ENCODE assay signal across 31 cellular contexts in genomic region chr21:34082769-34083168, GRCh38. TPM values are rescaled to one million over a fixed set of nuclear protein-coding genes. Genes with fewer than 3 reads are reported as not detected.
DNase-seq lines count a peak whose midpoint lies in the region; ATAC-seq, FAIRE-seq and TF ChIP-seq lines count a peak whose summit lies in the region.
"Had no signal": no experiment of that assay in that cellular context is flagged by ENCODE, and none has a peak within 500 bp of the region (broad histone marks: within the 10 kb centered on the region; RNA-seq: fewer than 3 reads in every experiment).

No MANE protein-coding gene starts in this region.

- peaks cover 15% of the 10 kb centered on the region; the same call in 1 of the 2 replicates for H3F3A ChIP-seq in Loucy (ENCODE audit: low read depth)

- no peaks in the 10 kb centered on the region for H3K9me3 ChIP-seq in Loucy (ENCODE audit: insufficient read depth, low read depth, low read length)
- no peaks in the 10 kb centered on the region for H3K9me3 ChIP-seq in GM12878 (replicated peaks; ENCODE audit: control insufficient read depth, insufficient read depth, low read length)
- H3K9me3 ChIP-seq: esophagus squamous epithelium, heart right ventricle, right atrium auricular region, spleen, upper lobe of right lung had no signal

- BruUV-seq in GM12878 (replicated peaks; lab: Mats Ljungman, UMichigan) = no TSS peak

- H3K27me3 Mint-ChIP-seq in activated naive CD8-positive, alpha-beta T cell = no peaks in the 10 kb centered on the region
- no peaks in the 10 kb centered on the region for H3K27me3 Mint-ChIP-seq in activated naive CD8-positive, alpha-beta T cell treated with anti-CD3 and anti-CD28 coated beads, Interleukin-2, amount 50 U/mL, for 24 hours
- H3K27me3 Mint-ChIP-seq: central memory CD8-positive, alpha-beta T cell had no signal

- peak overlapping the region; percentile 42 for H3K4me3 Mint-ChIP-seq in activated naive CD8-positive, alpha-beta T cell
- no peak overlapping the region for H3K4me3 Mint-ChIP-seq in activated naive CD8-positive, alpha-beta T cell treated with anti-CD3 and anti-CD28 coated beads, Interleukin-2, amount 50 U/mL, for 24 hours
- H3K4me3 Mint-ChIP-seq: central memory CD8-positive, alpha-beta T cell; HFFc6 had no signal

- peaks cover 90% of the 10 kb centered on the region for H3K4me1 ChIP-seq in Loucy (ENCODE audit: insufficient read depth, low read length, poor library complexity, severe bottlenecking)
- H3K4me1 ChIP-seq in GM12878 (ENCODE audit: control insufficient read depth, insufficient read depth, low read length) = peaks cover 22% of the 10 kb centered on the region

- H3K9ac ChIP-seq in Loucy (ENCODE audit: low read depth, low read length, poor library complexity, severe bottlenecking) (peak overlapping the region; percentile 95), GM12878 (ENCODE audit: control insufficient read depth, insufficient read depth, low read length) (no peak overlapping the region)
- H3K9ac ChIP-seq: GM23248 had no signal

- ATAC-seq in activated naive CD8-positive, alpha-beta T cell treated with anti-CD3 and anti-CD28 coated beads, Interleukin-2, amount 50 U/mL, for 24 hours = no peak
- peak; percentile 16; the same call in 1 of the 3 replicates for ATAC-seq in GM12878
- ATAC-seq in GM19455 (IDR thresholded peaks at IDR 0.05; ENCODE audit: unreplicated experiment) = no peak
- no peak for ATAC-seq in sciatic nerve
- ATAC-seq: heart right ventricle, PC-3, upper lobe of right lung had no signal

- H3K79me2 ChIP-seq in Loucy (ENCODE audit: insufficient read depth, low read length) = peaks cover 96% of the 10 kb centered on the region
- peaks cover 91% of the 10 kb centered on the region for H3K79me2 ChIP-seq in GM12878 (ENCODE audit: control insufficient read depth, insufficient read depth, low read length)

- SMC1A ChIA-PET in GM12878 (lab: Charles Lee; ENCODE audit: uncharacterized antibody, unreplicated experiment) = interaction anchor here (1.1 to 2.2 kb wide), 4 partner anchors 10 to 168 kb away, joined by 3 to 11 read pairs (median 6); no protein-coding TSS in a partner anchor

- RAD21 ChIA-PET in GM12878 (lab: Charles Lee; ENCODE audit: unreplicated experiment) = interaction anchor here (1.1 to 2.4 kb wide), 2 partner anchors 60 to 105 kb away, joined by 3 to 8 read pairs; no protein-coding TSS in a partner anchor

- 92% methylated on average over 4 of the region's 4 CpGs for WGBS in GM12878 (ENCODE audit: insufficient coverage, insufficient replicate concordance, low lambda C conversion rate, missing lambda C conversion rate)

- H3K9me2 ChIP-seq in Loucy (replicated peaks; ENCODE audit: low read depth, low read length) = no peaks in the 10 kb centered on the region

- intact Hi-C loops in GM12878 (cut with micrococcal nuclease; ENCODE audit: unreplicated experiment) = no loop called here
- intact Hi-C loops in sciatic nerve (cut with DNase I) = no loop called here

- DNase-seq in activated naive CD8-positive, alpha-beta T cell treated with anti-CD3 and anti-CD28 coated beads, Interleukin-2, amount 50 U/mL, for 24 hours = no peak
- DNase-seq in GM12878 (ENCODE audit: low read depth, low spot score) (no peak), NCI-H2227 (lab: John Stamatoyannopoulos, UW; ENCODE audit: unreplicated experiment) (no peak), sciatic nerve (ENCODE audit: low spot score) (no peak)
- DNase-seq: activated CD4-positive, CD25-positive, alpha-beta regulatory T cell; C1 segment of cervical spinal cord; dermis blood vessel endothelial cell; esophagus squamous epithelium; foreskin melanocyte; GM23248; heart right ventricle; HFFc6; KG1; NCI-H1048; NCI-H187; NCI-H2171 treated with DMSO at 0.1 percent for 48 hours; NCI-H524; PC-3; Right ventricle myocardium superior; spleen; substantia nigra; upper lobe of right lung had no signal

- no peak for TF ChIP-seq EP300 in GM12878 (IDR thresholded peaks at IDR 0.05; ENCODE audit: borderline replicate concordance in 1 of 2, control insufficient read depth in 1 of 2, low read depth in 2 of 2, low read length in 2 of 2)

- no peak overlapping the region for H3K27ac ChIP-seq in GM12878 (ENCODE audit: control insufficient read depth, insufficient read depth)
- H3K27ac ChIP-seq: esophagus squamous epithelium, GM23248, heart right ventricle, right atrium auricular region, spleen, upper lobe of right lung had no signal

- no peaks in the 10 kb centered on the region for H3K9me3 Mint-ChIP-seq in activated naive CD8-positive, alpha-beta T cell (ENCODE audit: low read depth)
- H3K9me3 Mint-ChIP-seq in activated naive CD8-positive, alpha-beta T cell treated with anti-CD3 and anti-CD28 coated beads, Interleukin-2, amount 50 U/mL, for 24 hours = no peaks in the 10 kb centered on the region
- H3K9me3 Mint-ChIP-seq: central memory CD8-positive, alpha-beta T cell; HFFc6 had no signal

- H3K4me1 Mint-ChIP-seq in activated naive CD8-positive, alpha-beta T cell (ENCODE audit: low read depth) = peaks cover 16% of the 10 kb centered on the region
- H3K4me1 Mint-ChIP-seq in activated naive CD8-positive, alpha-beta T cell treated with anti-CD3 and anti-CD28 coated beads, Interleukin-2, amount 50 U/mL, for 24 hours = peaks cover 72% of the 10 kb centered on the region

- POLR2A ChIA-PET in GM12878 (lab: Charles Lee) = interaction anchor here (1.0 to 2.5 kb wide), 2 partner anchors 11 to 106 kb away, joined by 3 to 8 read pairs; no protein-coding TSS in a partner anchor

- H3K36me3 Mint-ChIP-seq in activated naive CD8-positive, alpha-beta T cell = peaks cover 33% of the 10 kb centered on the region
- H3K36me3 Mint-ChIP-seq in activated naive CD8-positive, alpha-beta T cell treated with anti-CD3 and anti-CD28 coated beads, Interleukin-2, amount 50 U/mL, for 24 hours (ENCODE audit: low read depth) = peaks cover 61% of the 10 kb centered on the region

- H3K4me3 ChIP-seq in Loucy (ENCODE audit: low read length, poor library complexity, severe bottlenecking) (peak overlapping the region; percentile 98), GM12878 (peak overlapping the region; percentile 4; the same call in 1 of the 2 replicates)
- H3K4me3 ChIP-seq: esophagus squamous epithelium, GM23248, heart right ventricle, lung, right atrium auricular region, spleen, upper lobe of right lung had no signal

- no peak for TF ChIP-seq POLR2A in GM12878 (IDR thresholded peaks at IDR 0.05; ENCODE audit: low read depth, low read length)

- no peak for FAIRE-seq in GM12878 (lab: Jason Lieb, UNC)
- FAIRE-seq: endometrium, GM18507, HTR-8/SVneo had no signal

- no peak overlapping the region for H2AFZ ChIP-seq in Loucy (ENCODE audit: low read length)
- no peak overlapping the region for H2AFZ ChIP-seq in GM12878 (ENCODE audit: control insufficient read depth, low read depth, low read length)
- H2AFZ ChIP-seq: GM23248 had no signal

- TF ChIP-seq RAD21 in GM12878 (IDR thresholded peaks at IDR 0.05; ENCODE audit: insufficient read depth, low read depth, low read length) = no peak

- TF ChIP-seq CTCF in Loucy (conservative IDR thresholded peaks at IDR 0.05; ENCODE audit: low read length) = no peak
- no peak for TF ChIP-seq CTCF in GM12878 (IDR thresholded peaks at IDR 0.05 in 2 of 3, conservative IDR thresholded peaks at IDR 0.05 in 1 of 3; ENCODE audit: control insufficient read depth in 2 of 3, extremely low read depth in 1 of 3, insufficient read depth in 1 of 3, low read depth in 3 of 3, low read length in 3 of 3)

- H3K27me3 ChIP-seq in Loucy (ENCODE audit: insufficient read depth, low read length, poor library complexity, severe bottlenecking) (no peaks in the 10 kb centered on the region), GM12878 (replicated peaks in 1 of 2; ENCODE audit: control insufficient read depth in 2 of 2, insufficient read depth in 2 of 2, low read length in 1 of 2) (no peaks in the 10 kb centered on the region)
- H3K27me3 ChIP-seq: esophagus squamous epithelium, heart right ventricle, right atrium auricular region, spleen, upper lobe of right lung had no signal

- in situ Hi-C loops in GM12878 (cut with MboI) = loop anchor here (10.0 kb wide), 1 partner anchor 158 kb away; no protein-coding TSS in a partner anchor

- H4K20me1 ChIP-seq in Loucy (ENCODE audit: insufficient read depth, low read length, poor library complexity, severe bottlenecking) (peaks cover 60% of the 10 kb centered on the region), GM12878 (ENCODE audit: control insufficient read depth, insufficient read depth) (no peaks in the 10 kb centered on the region)

- H3K27ac Mint-ChIP-seq in activated naive CD8-positive, alpha-beta T cell = peak overlapping the region; percentile 61
- no peak overlapping the region for H3K27ac Mint-ChIP-seq in activated naive CD8-positive, alpha-beta T cell treated with anti-CD3 and anti-CD28 coated beads, Interleukin-2, amount 50 U/mL, for 24 hours
- H3K27ac Mint-ChIP-seq: HFFc6 had no signal

- H3K4me2 ChIP-seq in Loucy (ENCODE audit: low read depth, low read length, poor library complexity, severe bottlenecking) (peak overlapping the region; percentile 86), GM12878 (ENCODE audit: control insufficient read depth, insufficient read depth) (peak overlapping the region; percentile 3; the same call in 1 of the 2 replicates)

- H3K36me3 ChIP-seq in Loucy (ENCODE audit: insufficient read depth, low read length) (0 out of 2 replicates have a peak, but pooled peaks cover 4% of the 10 kb centered on the region), GM12878 (ENCODE audit: control insufficient read depth in 2 of 2, insufficient read depth in 2 of 2, low read length in 1 of 2) (no peaks in the 10 kb centered on the region; a peak in 3 of 4 replicates)
- H3K36me3 ChIP-seq: right atrium auricular region, upper lobe of right lung had no signal

- CTCF ChIA-PET in GM12878 (lab: Yijun Ruan, JAX) = interaction anchor here (0.6 to 6.2 kb wide), 3 partner anchors 8 to 159 kb away, joined by 3 to 29 read pairs (median 24); no protein-coding TSS in a partner anchor

RNA-seq across cellular contexts. Expression of gene MRPS6, which starts 9.4 kb away (rescaled TPM):
- total RNA-seq in GM12878 (2013; cell fraction: nucleolus; rRNA removed) = 47.5 and 49.3 TPM in 2 replicates
- 32.5 and 37.3 TPM in 2 replicates for total RNA-seq in GM12878 (2014; rRNA removed)
- 39.8 and 41.0 TPM in 2 replicates for total RNA-seq in GM12878 (2014; rRNA removed; fragmentation: Illumina TruSeq; extraction: Trizol)
- total RNA-seq in GM12878 (2021) = 97.0 and 101 TPM in 2 replicates
- 58.7 TPM for polyA plus RNA-seq in GM12878 (2011; ENCODE audit: low read depth)
- polyA plus RNA-seq in GM12878 (2011; rRNA removed) = 45.1 and 61.3 TPM in 2 replicates
- polyA plus RNA-seq in GM12878 (2011; cell fraction: cytosol; rRNA removed) = 39.0 and 43.6 TPM in 2 replicates
- 67.4 and 71.1 TPM in 2 replicates for polyA plus RNA-seq in GM12878 (2011; cell fraction: nucleus; rRNA removed)
- 74.7 and 85.0 TPM in 2 replicates for polyA plus RNA-seq in GM12878 (2012)
- polyA plus RNA-seq in GM12878 (2014; fragmentation: Illumina TruSeq; extraction: Trizol) = 107 TPM in 2 replicates
- polyA plus RNA-seq in GM12878 (2014; fragmentation: Nextera tagmentation; extraction: Ambion mirVana) = 10 to 100 TPM; 55.6 to 95.2 TPM
- 61.5 and 85.5 TPM in 2 replicates for polyA plus RNA-seq in GM12878 (2014; rRNA removed)
- polyA plus RNA-seq in GM12878 (2016; fragmentation: Nextera tagmentation; extraction: Ambion mirVana) = 100 to 1,000 TPM; 228 to 232 TPM
- 23.5 and 29.5 TPM in 2 replicates for polyA minus RNA-seq in GM12878 (2011; rRNA and poly(A)+ RNA removed)
- 5.1 and 10.1 TPM in 2 replicates for polyA minus RNA-seq in GM12878 (2011; cell fraction: cytosol; rRNA and poly(A)+ RNA removed)
- polyA minus RNA-seq in GM12878 (2011; cell fraction: nucleus; rRNA and poly(A)+ RNA removed) = 46.3 and 56.4 TPM in 2 replicates
- total RNA-seq in sciatic nerve = 142 TPM

RNA-seq across cellular contexts. Expression of gene SLC5A3, which starts 9.4 kb away (rescaled TPM):
- total RNA-seq in GM12878 (2013; cell fraction: nucleolus; rRNA removed) = 279 and 285 TPM in 2 replicates
- total RNA-seq in GM12878 (2014; rRNA removed) (17.5 and 22.0 TPM in 2 replicates), GM12878 (2014; rRNA removed; fragmentation: Illumina TruSeq; extraction: Trizol) (21.4 and 25.7 TPM in 2 replicates), GM12878 (2021) (20.6 and 20.9 TPM in 2 replicates), sciatic nerve (67.7 TPM)
- polyA plus RNA-seq in GM12878 (2011; ENCODE audit: low read depth) = 3.3 TPM
- polyA plus RNA-seq in GM12878 (2011; rRNA removed) (19.7 and 34.3 TPM in 2 replicates), GM12878 (2014; fragmentation: Illumina TruSeq; extraction: Trizol) (14.7 and 18.7 TPM in 2 replicates), GM12878 (2014; fragmentation: Nextera tagmentation; extraction: Ambion mirVana) (1 to 10 TPM; 3.3 to 4.7 TPM), GM12878 (2014; rRNA removed) (7.8 and 9.2 TPM in 2 replicates), GM12878 (2016; fragmentation: Nextera tagmentation; extraction: Ambion mirVana) (1 to 10 TPM; 6.9 to 8.1 TPM)
- 6.1 and 9.4 TPM in 2 replicates for polyA plus RNA-seq in GM12878 (2011; cell fraction: cytosol; rRNA removed)
- polyA plus RNA-seq in GM12878 (2011; cell fraction: nucleus; rRNA removed) = 19.8 and 25.4 TPM in 2 replicates
- 6.0 and 8.3 TPM in 2 replicates for polyA plus RNA-seq in GM12878 (2012)
- polyA minus RNA-seq in GM12878 (2011; rRNA and poly(A)+ RNA removed) = 39.7 and 42.4 TPM in 2 replicates
- 12.6 and 15.2 TPM in 2 replicates for polyA minus RNA-seq in GM12878 (2011; cell fraction: cytosol; rRNA and poly(A)+ RNA removed)
- 58.9 and 71.1 TPM in 2 replicates for polyA minus RNA-seq in GM12878 (2011; cell fraction: nucleus; rRNA and poly(A)+ RNA removed)
